In the genomic region with DNA sequence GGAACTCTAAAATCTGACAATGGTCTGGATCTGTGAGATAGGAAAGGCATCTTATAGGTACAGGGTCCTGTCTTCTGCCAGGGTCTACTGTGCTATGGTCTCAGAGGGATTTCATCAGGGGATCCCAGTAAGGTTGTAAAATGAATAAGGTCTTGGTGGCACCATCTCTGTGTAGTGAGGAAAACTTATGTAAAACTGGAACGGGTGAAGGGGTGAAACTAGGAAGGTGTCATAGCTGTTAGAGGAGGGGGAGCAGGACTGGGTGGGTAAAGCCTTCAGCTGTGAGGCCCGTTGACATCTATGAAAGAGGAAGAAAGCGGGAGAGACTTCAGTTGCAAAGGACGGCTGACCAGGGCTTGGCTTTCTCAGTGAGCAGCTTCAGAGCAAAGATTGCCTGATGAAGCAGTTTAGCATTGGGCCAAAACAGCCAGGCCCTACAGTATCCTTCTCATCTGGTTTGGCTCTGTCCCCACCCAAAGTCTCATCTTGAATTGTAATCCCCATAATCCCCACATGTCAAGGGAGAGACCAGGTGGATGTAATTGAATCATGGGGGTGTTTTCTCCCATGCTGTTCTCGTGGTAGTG, we compare ENCODE assay signal across 4 cellular contexts. TPM values are rescaled to one million over a fixed set of nuclear protein-coding genes. Genes with fewer than 3 reads are reported as not detected.
"Had no signal": no experiment of that assay in that cellular context is flagged by ENCODE, and none has a peak within 500 bp of the region (broad histone marks: within the 10 kb centered on the region; RNA-seq: fewer than 3 reads in every experiment).

No MANE protein-coding gene starts in this region.

RNA-seq across cellular contexts. Expression of a gene that starts 24.5 kb away (rescaled TPM):
- total RNA-seq: hepatocyte, pancreas had no signal
- polyA plus RNA-seq: naive thymus-derived CD4-positive, alpha-beta T cell; pancreas; smooth muscle cell had no signal
